1 cellular context compared by ENCODE assay signal in the genomic region with DNA sequence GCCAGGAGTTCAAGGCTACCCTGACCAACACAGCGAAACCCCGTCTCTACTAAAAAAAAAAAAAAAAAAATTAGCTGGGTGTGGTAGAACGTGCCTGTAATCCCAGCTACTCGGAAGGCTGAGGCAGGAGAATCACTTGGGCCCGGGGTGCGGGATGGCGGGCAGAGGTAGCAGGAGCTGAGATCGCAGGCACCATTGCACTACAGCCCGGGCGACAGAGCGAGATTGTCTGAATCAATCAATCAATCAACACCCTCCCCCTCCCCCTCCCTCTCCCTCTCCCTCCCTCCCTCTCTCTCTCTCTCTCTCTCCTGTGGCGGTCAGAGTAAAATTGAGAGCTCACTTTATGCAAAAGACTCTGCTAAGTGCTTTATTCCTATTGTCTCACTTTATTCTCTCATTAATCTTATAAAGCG.
TF ChIP-seq lines count a peak whose summit lies in the region.

No MANE protein-coding gene starts in this region.

TF ChIP-seq in HepG2, 621 proteins besides CTCF, POLR2A, EP300 and RAD21 (continues in another document):
- TF ChIP-seq ZNF333 (CRISPR knock-in tag; IDR thresholded peaks at IDR 0.05; ENCODE audit: borderline replicate concordance) (no peak), BCLAF1 (IDR thresholded peaks at IDR 0.05) (no peak), ELK4 (CRISPR knock-in tag; IDR thresholded peaks at IDR 0.05; ENCODE audit: borderline replicate concordance) (no peak), GABPA (IDR thresholded peaks at IDR 0.05; ENCODE audit: low read depth, low read length) (no peak), GABPA (CRISPR knock-in tag; IDR thresholded peaks at IDR 0.05; ENCODE audit: low read depth) (no peak), NR2F2 (IDR thresholded peaks at IDR 0.05; ENCODE audit: borderline replicate concordance, low read depth) (no peak), ELF4 (CRISPR knock-in tag; IDR thresholded peaks at IDR 0.05; ENCODE audit: borderline replicate concordance) (no peak), ZNF501 (CRISPR knock-in tag; IDR thresholded peaks at IDR 0.05) (no peak), ZBTB20 (CRISPR knock-in tag; IDR thresholded peaks at IDR 0.05; ENCODE audit: borderline replicate concordance, low read depth) (no peak), PHF20 (CRISPR knock-in tag; IDR thresholded peaks at IDR 0.05) (no peak), ZNF296 (CRISPR knock-in tag; conservative IDR thresholded peaks at IDR 0.05) (no peak), ZBTB39 (CRISPR knock-in tag; IDR thresholded peaks at IDR 0.05) (no peak), NAIF1 (CRISPR knock-in tag; IDR thresholded peaks at IDR 0.05; ENCODE audit: borderline replicate concordance) (no peak), CBX1 (IDR thresholded peaks at IDR 0.05; ENCODE audit: low read depth) (no peak), RFX3 (CRISPR knock-in tag; IDR thresholded peaks at IDR 0.05) (no peak), ISX (CRISPR knock-in tag; conservative IDR thresholded peaks at IDR 0.05) (no peak), ZMYM3 (CRISPR knock-in tag; IDR thresholded peaks at IDR 0.05) (no peak), DNMT1 (CRISPR knock-in tag; IDR thresholded peaks at IDR 0.05) (no peak), SUZ12 (IDR thresholded peaks at IDR 0.05; ENCODE audit: low read depth, low read length) (no peak), PHB2 (IDR thresholded peaks at IDR 0.05; ENCODE audit: partially characterized antibody) (no peak), ZNF362 (CRISPR knock-in tag; IDR thresholded peaks at IDR 0.05; ENCODE audit: borderline replicate concordance) (peak; percentile 74; the same call in 1 of the 2 replicates), PCBP1 (IDR thresholded peaks at IDR 0.05; ENCODE audit: borderline replicate concordance, low read depth, low read length) (0 out of 2 replicates have a peak, but pooled peaks have one; percentile 54), NR3C1 (CRISPR knock-in tag; IDR thresholded peaks at IDR 0.05) (no peak), HNRNPK (IDR thresholded peaks at IDR 0.05; ENCODE audit: low read depth, low read length, poor library complexity, severe bottlenecking) (peak; percentile 64), NFYC (CRISPR knock-in tag; IDR thresholded peaks at IDR 0.05) (no peak), MAFG (CRISPR knock-in tag; IDR thresholded peaks at IDR 0.05) (no peak), ZNF792 (CRISPR knock-in tag; IDR thresholded peaks at IDR 0.05) (no peak), ZNF724P (CRISPR knock-in tag; IDR thresholded peaks at IDR 0.05; ENCODE audit: borderline replicate concordance) (no peak), PCBP2 (optimal IDR thresholded peaks at IDR 0.05; ENCODE audit: low read depth, low read length, poor library complexity, severe bottlenecking) (peak; percentile 58), ZNF639 (CRISPR knock-in tag; conservative IDR thresholded peaks at IDR 0.05) (no peak), ZBTB7A (CRISPR knock-in tag; IDR thresholded peaks at IDR 0.05) (no peak), NFKB2 (CRISPR knock-in tag; IDR thresholded peaks at IDR 0.05; ENCODE audit: borderline replicate concordance) (no peak), RBAK (CRISPR knock-in tag; IDR thresholded peaks at IDR 0.05) (no peak), RARG (CRISPR knock-in tag; IDR thresholded peaks at IDR 0.05; ENCODE audit: low read depth) (no peak), ZSCAN21 (CRISPR knock-in tag; IDR thresholded peaks at IDR 0.05; ENCODE audit: borderline replicate concordance) (no peak), ZNF224 (CRISPR knock-in tag; IDR thresholded peaks at IDR 0.05) (no peak), KAT2B (IDR thresholded peaks at IDR 0.05; ENCODE audit: borderline replicate concordance, low read depth, low read length) (no peak), SNAI1 (CRISPR knock-in tag; IDR thresholded peaks at IDR 0.05; ENCODE audit: borderline replicate concordance) (no peak), PITX1 (CRISPR knock-in tag; IDR thresholded peaks at IDR 0.05) (0 out of 2 replicates have a peak, but pooled peaks have one; percentile 5)
- TF ChIP-seq, protein P1, sequence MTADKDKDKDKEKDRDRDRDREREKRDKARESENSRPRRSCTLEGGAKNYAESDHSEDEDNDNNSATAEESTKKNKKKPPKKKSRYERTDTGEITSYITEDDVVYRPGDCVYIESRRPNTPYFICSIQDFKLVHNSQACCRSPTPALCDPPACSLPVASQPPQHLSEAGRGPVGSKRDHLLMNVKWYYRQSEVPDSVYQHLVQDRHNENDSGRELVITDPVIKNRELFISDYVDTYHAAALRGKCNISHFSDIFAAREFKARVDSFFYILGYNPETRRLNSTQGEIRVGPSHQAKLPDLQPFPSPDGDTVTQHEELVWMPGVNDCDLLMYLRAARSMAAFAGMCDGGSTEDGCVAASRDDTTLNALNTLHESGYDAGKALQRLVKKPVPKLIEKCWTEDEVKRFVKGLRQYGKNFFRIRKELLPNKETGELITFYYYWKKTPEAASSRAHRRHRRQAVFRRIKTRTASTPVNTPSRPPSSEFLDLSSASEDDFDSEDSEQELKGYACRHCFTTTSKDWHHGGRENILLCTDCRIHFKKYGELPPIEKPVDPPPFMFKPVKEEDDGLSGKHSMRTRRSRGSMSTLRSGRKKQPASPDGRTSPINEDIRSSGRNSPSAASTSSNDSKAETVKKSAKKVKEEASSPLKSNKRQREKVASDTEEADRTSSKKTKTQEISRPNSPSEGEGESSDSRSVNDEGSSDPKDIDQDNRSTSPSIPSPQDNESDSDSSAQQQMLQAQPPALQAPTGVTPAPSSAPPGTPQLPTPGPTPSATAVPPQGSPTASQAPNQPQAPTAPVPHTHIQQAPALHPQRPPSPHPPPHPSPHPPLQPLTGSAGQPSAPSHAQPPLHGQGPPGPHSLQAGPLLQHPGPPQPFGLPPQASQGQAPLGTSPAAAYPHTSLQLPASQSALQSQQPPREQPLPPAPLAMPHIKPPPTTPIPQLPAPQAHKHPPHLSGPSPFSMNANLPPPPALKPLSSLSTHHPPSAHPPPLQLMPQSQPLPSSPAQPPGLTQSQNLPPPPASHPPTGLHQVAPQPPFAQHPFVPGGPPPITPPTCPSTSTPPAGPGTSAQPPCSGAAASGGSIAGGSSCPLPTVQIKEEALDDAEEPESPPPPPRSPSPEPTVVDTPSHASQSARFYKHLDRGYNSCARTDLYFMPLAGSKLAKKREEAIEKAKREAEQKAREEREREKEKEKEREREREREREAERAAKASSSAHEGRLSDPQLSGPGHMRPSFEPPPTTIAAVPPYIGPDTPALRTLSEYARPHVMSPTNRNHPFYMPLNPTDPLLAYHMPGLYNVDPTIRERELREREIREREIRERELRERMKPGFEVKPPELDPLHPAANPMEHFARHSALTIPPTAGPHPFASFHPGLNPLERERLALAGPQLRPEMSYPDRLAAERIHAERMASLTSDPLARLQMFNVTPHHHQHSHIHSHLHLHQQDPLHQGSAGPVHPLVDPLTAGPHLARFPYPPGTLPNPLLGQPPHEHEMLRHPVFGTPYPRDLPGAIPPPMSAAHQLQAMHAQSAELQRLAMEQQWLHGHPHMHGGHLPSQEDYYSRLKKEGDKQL (CRISPR knock-in tag; IDR thresholded peaks at IDR 0.05; ENCODE audit: low read depth), result no peak
- TF ChIP-seq, protein P2, sequence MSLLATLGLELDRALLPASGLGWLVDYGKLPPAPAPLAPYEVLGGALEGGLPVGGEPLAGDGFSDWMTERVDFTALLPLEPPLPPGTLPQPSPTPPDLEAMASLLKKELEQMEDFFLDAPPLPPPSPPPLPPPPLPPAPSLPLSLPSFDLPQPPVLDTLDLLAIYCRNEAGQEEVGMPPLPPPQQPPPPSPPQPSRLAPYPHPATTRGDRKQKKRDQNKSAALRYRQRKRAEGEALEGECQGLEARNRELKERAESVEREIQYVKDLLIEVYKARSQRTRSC (CRISPR knock-in tag; IDR thresholded peaks at IDR 0.05; ENCODE audit: low read depth), result no peak
- TF ChIP-seq, protein P3, sequence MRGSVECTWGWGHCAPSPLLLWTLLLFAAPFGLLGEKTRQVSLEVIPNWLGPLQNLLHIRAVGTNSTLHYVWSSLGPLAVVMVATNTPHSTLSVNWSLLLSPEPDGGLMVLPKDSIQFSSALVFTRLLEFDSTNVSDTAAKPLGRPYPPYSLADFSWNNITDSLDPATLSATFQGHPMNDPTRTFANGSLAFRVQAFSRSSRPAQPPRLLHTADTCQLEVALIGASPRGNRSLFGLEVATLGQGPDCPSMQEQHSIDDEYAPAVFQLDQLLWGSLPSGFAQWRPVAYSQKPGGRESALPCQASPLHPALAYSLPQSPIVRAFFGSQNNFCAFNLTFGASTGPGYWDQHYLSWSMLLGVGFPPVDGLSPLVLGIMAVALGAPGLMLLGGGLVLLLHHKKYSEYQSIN (CRISPR knock-in tag; IDR thresholded peaks at IDR 0.05; ENCODE audit: borderline replicate concordance), result no peak
- TF ChIP-seq, protein P4, sequence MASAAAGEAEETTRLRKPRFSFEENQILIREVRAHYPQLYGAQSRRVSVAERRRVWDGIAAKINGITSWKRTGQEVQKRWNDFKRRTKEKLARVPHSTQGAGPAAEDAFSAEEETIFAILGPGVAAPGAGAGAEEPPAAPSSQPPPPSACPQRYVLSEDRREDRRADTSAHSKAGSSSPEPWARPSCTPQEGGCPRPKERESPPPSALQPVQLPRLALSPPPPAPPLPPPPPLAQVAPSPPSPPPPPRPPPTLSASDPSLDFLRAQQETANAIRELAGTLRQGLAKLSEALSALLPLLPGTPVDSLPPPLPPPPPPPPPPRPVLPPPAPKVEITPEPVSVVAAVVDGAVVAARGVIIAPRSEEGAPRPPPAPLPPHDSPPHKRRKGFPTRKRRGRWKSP (CRISPR knock-in tag; IDR thresholded peaks at IDR 0.05), result no peak
- TF ChIP-seq, protein P5, sequence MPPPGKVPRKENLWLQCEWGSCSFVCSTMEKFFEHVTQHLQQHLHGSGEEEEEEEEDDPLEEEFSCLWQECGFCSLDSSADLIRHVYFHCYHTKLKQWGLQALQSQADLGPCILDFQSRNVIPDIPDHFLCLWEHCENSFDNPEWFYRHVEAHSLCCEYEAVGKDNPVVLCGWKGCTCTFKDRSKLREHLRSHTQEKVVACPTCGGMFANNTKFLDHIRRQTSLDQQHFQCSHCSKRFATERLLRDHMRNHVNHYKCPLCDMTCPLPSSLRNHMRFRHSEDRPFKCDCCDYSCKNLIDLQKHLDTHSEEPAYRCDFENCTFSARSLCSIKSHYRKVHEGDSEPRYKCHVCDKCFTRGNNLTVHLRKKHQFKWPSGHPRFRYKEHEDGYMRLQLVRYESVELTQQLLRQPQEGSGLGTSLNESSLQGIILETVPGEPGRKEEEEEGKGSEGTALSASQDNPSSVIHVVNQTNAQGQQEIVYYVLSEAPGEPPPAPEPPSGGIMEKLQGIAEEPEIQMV (CRISPR knock-in tag; IDR thresholded peaks at IDR 0.05; ENCODE audit: low read depth), result no peak
